17 cellular contexts compared by ENCODE assay signal in the genomic region with DNA sequence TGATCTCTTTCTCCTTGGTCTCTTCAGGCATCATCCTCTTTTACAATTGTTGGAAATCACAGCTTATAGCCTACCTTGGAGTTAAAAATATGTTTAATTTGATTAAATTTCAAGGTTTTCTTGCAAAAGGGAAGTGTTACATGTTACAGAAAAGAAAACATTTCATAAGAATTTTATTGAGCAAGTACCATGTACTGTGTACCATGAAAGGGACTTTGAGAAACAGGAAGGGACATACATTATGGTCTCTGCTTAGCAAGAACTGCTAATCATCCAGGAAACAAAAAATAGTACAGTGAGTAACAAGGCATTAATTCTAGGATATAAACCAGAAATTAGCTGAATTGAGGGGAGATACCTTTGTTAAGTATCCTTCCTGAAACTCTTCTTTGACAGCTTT.
DNase-seq lines count a peak whose midpoint lies in the region; ATAC-seq and TF ChIP-seq lines count a peak whose summit lies in the region.
"Had no signal": no experiment of that assay in that cellular context is flagged by ENCODE, and none has a peak within 500 bp of the region (broad histone marks: within the 10 kb centered on the region; RNA-seq: fewer than 3 reads in every experiment).

No MANE protein-coding gene starts in this region.

- peak; percentile 26 to 44 for ATAC-seq in stimulated activated naive B cell treated with anti-CD40 and anti-IgM and Interleukin-4, amounts not matched to agents 10 μg/mL and 1 μg/mL and 100 μg/mL, for 72 hours (replicated peaks)
- ATAC-seq in HG03025 (IDR thresholded peaks at IDR 0.05; ENCODE audit: low FRiP score, unreplicated experiment), result no peak
- ATAC-seq: PC-3 had no signal

- no peak overlapping the region for H3K4me3 Mint-ChIP-seq in stimulated activated naive B cell treated with anti-CD40 and anti-IgM and Interleukin-4, amounts not matched to agents 10 μg/mL and 1 μg/mL and 100 μg/mL, for 72 hours

- TF ChIP-seq POLR2A in NB4 (IDR thresholded peaks at IDR 0.05; ENCODE audit: extremely low read depth, insufficient read length) (no peak), uterus (IDR thresholded peaks at IDR 0.05) (no peak)

- peak overlapping the region; percentile 51 for H3K27ac Mint-ChIP-seq in stimulated activated naive B cell treated with anti-CD40 and anti-IgM and Interleukin-4, amounts not matched to agents 10 μg/mL and 1 μg/mL and 100 μg/mL, for 72 hours

- DNase-seq in GF-D8 (lab: John Stamatoyannopoulos, UW) (peak; percentile 5), NB4 (ENCODE audit: low read depth) (peak; percentile 28), SKM-1 treated with dmso at 0.1 percent for 144 hours (lab: John Stamatoyannopoulos, UW; ENCODE audit: unreplicated experiment) (peak; percentile 20), cerebellar nuclear complex (lab: John Stamatoyannopoulos, UW) (no peak), uterus (no peak)
- no peak for DNase-seq in stimulated activated naive B cell treated with anti-CD40 and anti-IgM and Interleukin-4, amounts not matched to agents 10 μg/mL and 1 μg/mL and 100 μg/mL, for 72 hours
- DNase-seq: Caco-2, HCEC 1CT, NCI-H1048, NCI-H146, NCI-H2081, NCI-H510A treated with DMSO at 0.1 percent for 48 hours, PC-3 had no signal

- no peaks in the 10 kb centered on the region for H3K27me3 ChIP-seq in uterus
- H3K27me3 ChIP-seq: SJSA1 had no signal

- H3K4me3 ChIP-seq in NB4 (ENCODE audit: low read depth, low read length) (no peak overlapping the region), uterus (no peak overlapping the region)
- H3K4me3 ChIP-seq: SJSA1 had no signal

- peaks cover 0 to 4% of the 10 kb centered on the region in 2 donors for H3K27me3 Mint-ChIP-seq in stimulated activated naive B cell treated with anti-CD40 and anti-IgM and Interleukin-4, amounts not matched to agents 10 μg/mL and 1 μg/mL and 100 μg/mL, for 72 hours

- H3K4me1 Mint-ChIP-seq in stimulated activated naive B cell treated with anti-CD40 and anti-IgM and Interleukin-4, amounts not matched to agents 10 μg/mL and 1 μg/mL and 100 μg/mL, for 72 hours, result peaks cover 21 to 55% of the 10 kb centered on the region in 2 donors

- H3K4me1 ChIP-seq in uterus, result no peaks in the 10 kb centered on the region
- H3K4me1 ChIP-seq: Caco-2 had no signal

- H3K27ac ChIP-seq in uterus, result no peak overlapping the region
- H3K27ac ChIP-seq: C4-2B, RWPE1, SJSA1 had no signal

- intact Hi-C loops in uterus (cut with DNase I; ENCODE audit: low total_unique reads), result no loop called here

- peaks cover 0 to 4% of the 10 kb centered on the region in 2 donors for H3K36me3 Mint-ChIP-seq in stimulated activated naive B cell treated with anti-CD40 and anti-IgM and Interleukin-4, amounts not matched to agents 10 μg/mL and 1 μg/mL and 100 μg/mL, for 72 hours

- H3K36me3 ChIP-seq in uterus, result no peaks in the 10 kb centered on the region
- H3K36me3 ChIP-seq: SJSA1 had no signal

- TF ChIP-seq CTCF in NB4 (IDR thresholded peaks at IDR 0.05; ENCODE audit: low read depth, low read length) (no peak), uterus (IDR thresholded peaks at IDR 0.05) (no peak)

- H3K9me3 Mint-ChIP-seq in stimulated activated naive B cell treated with anti-CD40 and anti-IgM and Interleukin-4, amounts not matched to agents 10 μg/mL and 1 μg/mL and 100 μg/mL, for 72 hours, result peaks cover 0 to 2% of the 10 kb centered on the region in 2 donors

- no peaks in the 10 kb centered on the region for H3K9me3 ChIP-seq in uterus
- H3K9me3 ChIP-seq: Caco-2, SJSA1 had no signal

Comparison
In these comparisons a context has a peak if more than half of its experiments do, and no peak if none do; other contexts are left out.
1. DNase-seq: peak in GF-D8 (single experiment), NB4 (single experiment) and SKM-1 treated with dmso at 0.1 percent for 144 hours (single experiment); none in stimulated activated naive B cell treated with anti-CD40 and anti-IgM and Interleukin-4, amounts not matched to agents 10 μg/mL and 1 μg/mL and 100 μg/mL, for 72 hours (single experiment), cerebellar nuclear complex (0 of 2) and uterus (0 of 2).